Comparison of ENCODE assay signal across 37 cellular contexts in genomic region chr6:138848461-138848860, GRCh38. TPM values are rescaled to one million over a fixed set of nuclear protein-coding genes. Genes with fewer than 3 reads are reported as not detected.
"Had no signal": no experiment of that assay in that cellular context is flagged by ENCODE, and none has a peak within 500 bp of the region (broad histone marks: within the 10 kb centered on the region; RNA-seq: fewer than 3 reads in every experiment).

No MANE protein-coding gene starts in this region.

- H3K27me3 ChIP-seq: MG63 had no signal

- H3K9me3 ChIP-seq: MG63 had no signal

- DNase-seq: Karpas-422, Kasumi-1, MG63, MM.1S, MV-4-11, NCI-H1048, NCI-H1092, NCI-H1092 treated with DMSO at 0.1 percent for 48 hours, NCI-H1105, NCI-H1105 treated with DMSO at 0.1 percent for 48 hours, NCI-H1417, NCI-H1417 treated with DMSO at 0.1 percent for 48 hours, NCI-H1436, NCI-H1436 treated with DMSO at 0.1 percent for 48 hours, NCI-H146, NCI-H1694, NCI-H1694 treated with DMSO at 0.1 percent for 48 hours, NCI-H187, NCI-H187 treated with DMSO at 0.1 percent for 48 hours, NCI-H1930, NCI-H2029, NCI-H2029 treated with DMSO at 0.1 percent for 48 hours, NCI-H2081, NCI-H2081 treated with DMSO at 0.1 percent for 48 hours, NCI-H2107, NCI-H2171, NCI-H2227 treated with DMSO at 0.1 percent for 48 hours, NCI-H226, NCI-H345, NCI-H446, NCI-H446 treated with DMSO at 0.1 percent for 48 hours, NCI-H510A, NCI-H510A treated with DMSO at 0.1 percent for 48 hours had no signal

- H3K36me3 ChIP-seq: MG63 had no signal

- H3K4me3 ChIP-seq: MG63 had no signal

RNA-seq across cellular contexts. Expression of gene ECT2L, which starts 52.6 kb away (rescaled TPM):
- total RNA-seq: LHCN-M2, M059J, MCF 10A, NCI-H460 had no signal
